ENCODE assay signal across 22 cellular contexts in the genomic region with DNA sequence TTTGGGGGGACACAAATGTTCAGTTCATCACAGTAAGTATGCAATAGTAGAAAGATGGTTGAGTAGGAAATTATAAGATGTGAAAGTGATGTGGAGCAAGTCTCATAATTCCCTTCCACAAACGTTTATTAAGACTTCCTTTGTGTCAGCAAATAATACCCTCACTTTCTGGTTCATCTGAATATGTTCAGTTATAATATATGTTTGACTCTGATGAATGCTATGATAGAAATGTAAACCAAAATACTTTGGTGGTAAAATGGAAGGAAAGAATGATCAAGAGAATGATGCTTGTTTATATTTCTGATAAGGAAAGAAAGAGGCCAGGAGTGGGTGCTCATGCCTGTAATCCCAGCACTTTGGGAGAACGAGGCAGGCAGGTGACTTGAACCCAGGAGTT.
"Had no signal": no experiment of that assay in that cellular context is flagged by ENCODE, and none has a peak within 500 bp of the region (broad histone marks: within the 10 kb centered on the region; RNA-seq: fewer than 3 reads in every experiment).

No MANE protein-coding gene starts in this region.

- H3K4me1 Mint-ChIP-seq: activated naive CD4-positive, alpha-beta T cell treated with anti-CD3 and anti-CD28 coated beads, Interleukin-2, amount 10 ng/mL, durations not matched to agents 7 days and 5 days; activated naive CD8-positive, alpha-beta T cell treated with anti-CD3 and anti-CD28 coated beads for 36 hours; brain had no signal

- H3K27me3 Mint-ChIP-seq: activated CD8-positive, alpha-beta T cell treated with anti-CD3 and anti-CD28 coated beads for 36 hours; activated naive CD4-positive, alpha-beta T cell treated with anti-CD3 and anti-CD28 coated beads, Interleukin-2, amount 10 ng/mL, durations not matched to agents 7 days and 5 days; activated naive CD8-positive, alpha-beta T cell treated with anti-CD3 and anti-CD28 coated beads for 36 hours; brain had no signal

- H3K36me3 Mint-ChIP-seq: activated naive CD4-positive, alpha-beta T cell treated with anti-CD3 and anti-CD28 coated beads, Interleukin-2, amount 10 ng/mL, durations not matched to agents 7 days and 5 days; brain had no signal

- H3K36me3 ChIP-seq: adrenal gland, cardiac muscle cell had no signal

- H3K9me3 Mint-ChIP-seq: brain had no signal

- H3K27ac Mint-ChIP-seq: activated CD8-positive, alpha-beta T cell treated with anti-CD3 and anti-CD28 coated beads for 36 hours; activated naive CD4-positive, alpha-beta T cell treated with anti-CD3 and anti-CD28 coated beads, Interleukin-2, amount 10 ng/mL, durations not matched to agents 7 days and 5 days; activated naive CD8-positive, alpha-beta T cell treated with anti-CD3 and anti-CD28 coated beads for 36 hours; activated T-cell treated with anti-CD3 and anti-CD28 coated beads, Interleukin-2, amount 50 U/mL, for 72 hours; activated T-helper 2 cell treated with anti-CD3 and anti-CD28 coated beads, Interferon-gamma antibody, Interleukin-2, Interleukin-4, amounts not matched to agents 10 μg/mL and 5 μg/mL and 100 μg/mL, durations not matched to agents 14 hours and 24 hours and 36 hours; brain; T-helper 1 cell treated with Interleukin-12 subunit alpha and Interleukin-12 subunit beta and Interleukin-4 antibody, amounts not matched to agents 30 μg/mL and 1 μg/mL, for 36 hours had no signal

- H3K4me3 Mint-ChIP-seq: activated CD8-positive, alpha-beta T cell treated with anti-CD3 and anti-CD28 coated beads for 36 hours; activated naive CD4-positive, alpha-beta T cell treated with anti-CD3 and anti-CD28 coated beads, Interleukin-2, amount 10 ng/mL, durations not matched to agents 7 days and 5 days; activated naive CD8-positive, alpha-beta T cell treated with anti-CD3 and anti-CD28 coated beads for 36 hours; activated T-cell treated with anti-CD3 and anti-CD28 coated beads, Interleukin-2, amount 50 U/mL, for 72 hours; brain; T-helper 1 cell treated with Interleukin-12 subunit alpha and Interleukin-12 subunit beta and Interleukin-4 antibody, amounts not matched to agents 30 μg/mL and 1 μg/mL, for 36 hours had no signal

- H3K9me3 ChIP-seq: adrenal gland had no signal

- H3K4me1 ChIP-seq: adrenal gland had no signal

- H3K27me3 ChIP-seq: adrenal gland, cardiac muscle cell had no signal

- DNase-seq: activated CD4-positive, alpha-beta T cell treated with anti-CD3 and anti-CD28 coated beads for 4 hours; activated CD8-positive, alpha-beta memory T cell treated with anti-CD3 and anti-CD28 coated beads, Interleukin-2, amount 50 U/mL, for 4 hours; activated CD8-positive, alpha-beta T cell treated with anti-CD3 and anti-CD28 coated beads for 36 hours; activated gamma-delta T cell treated with Interleukin-2 at 50 U/mL for 16 hours; activated naive CD4-positive, alpha-beta T cell treated with anti-CD3 and anti-CD28 coated beads, Interleukin-2, amount 10 ng/mL, durations not matched to agents 7 days and 5 days; activated naive CD8-positive, alpha-beta T cell treated with anti-CD3 and anti-CD28 coated beads for 36 hours; activated T-cell treated with anti-CD3 and anti-CD28 coated beads, Interleukin-2, amount 50 U/mL, for 72 hours; adrenal gland; aorta; cerebellar nuclear complex; NCI-H1092; NCI-H1417; NCI-H1694; NCI-H2029; NCI-H2107; NCI-H524; PC-3; SHP77 had no signal

- H3K4me3 ChIP-seq: adrenal gland, cardiac muscle cell had no signal
